1 cellular context compared by ENCODE assay signal in genomic region chr4:84967292-84967651, GRCh38.
TF ChIP-seq lines count a peak whose summit lies in the region.

No MANE protein-coding gene starts in this region.

TF ChIP-seq in GM23338, 12 proteins besides CTCF, POLR2A, EP300 and RAD21 (continued from another document):
- TF ChIP-seq ZNF462 (CRISPR knock-in tag; IDR thresholded peaks at IDR 0.05) (no peak), ZNF331 (CRISPR knock-in tag; IDR thresholded peaks at IDR 0.05; ENCODE audit: low read depth) (no peak)
TF ChIP-seq in GM23338: peak in this region for 0.
